ENCODE assay signal across 1 cellular context in the genomic region with DNA sequence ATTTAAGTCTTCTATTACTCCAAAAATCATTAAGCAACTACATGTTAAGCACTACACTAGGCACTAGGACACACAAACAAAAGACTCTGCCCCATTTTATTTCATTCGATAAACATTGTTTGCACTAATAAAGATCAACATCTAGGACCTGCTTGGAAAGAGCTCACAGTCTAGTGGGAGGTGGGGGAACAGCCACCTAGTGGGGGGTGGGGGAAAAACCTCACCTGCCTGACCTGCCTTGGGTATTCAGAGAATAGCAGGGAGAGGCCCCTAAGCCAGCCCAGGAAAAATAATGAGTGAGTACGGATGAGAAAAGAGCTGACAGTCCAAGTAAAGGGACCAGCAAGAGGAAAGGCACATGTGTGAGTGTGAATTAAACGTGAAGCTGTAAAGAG.
TF ChIP-seq lines count a peak whose summit lies in the region.

No MANE protein-coding gene starts in this region.

TF ChIP-seq in GM23338, 12 proteins besides CTCF, POLR2A, EP300 and RAD21:
- TF ChIP-seq REST (IDR thresholded peaks at IDR 0.05; ENCODE audit: unreplicated experiment) = no peak
- TF ChIP-seq ZNF462 (CRISPR knock-in tag; IDR thresholded peaks at IDR 0.05) = no peak
- no peak for TF ChIP-seq EZH2 (IDR thresholded peaks at IDR 0.05; ENCODE audit: low read depth, unreplicated experiment)
- no peak for TF ChIP-seq POLR2AphosphoS5 (IDR thresholded peaks at IDR 0.05; ENCODE audit: low read depth)
- no peak for TF ChIP-seq NANOG (IDR thresholded peaks at IDR 0.05; ENCODE audit: borderline replicate concordance)
- no peak for TF ChIP-seq ZNF331 (CRISPR knock-in tag; IDR thresholded peaks at IDR 0.05; ENCODE audit: low read depth)
- no peak for TF ChIP-seq CREB1 (CRISPR knock-in tag; IDR thresholded peaks at IDR 0.05; ENCODE audit: low read depth)
- TF ChIP-seq, protein P1, sequence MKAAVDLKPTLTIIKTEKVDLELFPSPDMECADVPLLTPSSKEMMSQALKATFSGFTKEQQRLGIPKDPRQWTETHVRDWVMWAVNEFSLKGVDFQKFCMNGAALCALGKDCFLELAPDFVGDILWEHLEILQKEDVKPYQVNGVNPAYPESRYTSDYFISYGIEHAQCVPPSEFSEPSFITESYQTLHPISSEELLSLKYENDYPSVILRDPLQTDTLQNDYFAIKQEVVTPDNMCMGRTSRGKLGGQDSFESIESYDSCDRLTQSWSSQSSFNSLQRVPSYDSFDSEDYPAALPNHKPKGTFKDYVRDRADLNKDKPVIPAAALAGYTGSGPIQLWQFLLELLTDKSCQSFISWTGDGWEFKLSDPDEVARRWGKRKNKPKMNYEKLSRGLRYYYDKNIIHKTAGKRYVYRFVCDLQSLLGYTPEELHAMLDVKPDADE (IDR thresholded peaks at IDR 0.05) = no peak
- no peak for TF ChIP-seq STAT1 (IDR thresholded peaks at IDR 0.05; ENCODE audit: unreplicated experiment)
- no peak for TF ChIP-seq JUNB (IDR thresholded peaks at IDR 0.05; ENCODE audit: unreplicated experiment)
- no peak for TF ChIP-seq ZNF114 (CRISPR knock-in tag; IDR thresholded peaks at IDR 0.05)
